1 cellular context compared by ENCODE assay signal in the genomic region with DNA sequence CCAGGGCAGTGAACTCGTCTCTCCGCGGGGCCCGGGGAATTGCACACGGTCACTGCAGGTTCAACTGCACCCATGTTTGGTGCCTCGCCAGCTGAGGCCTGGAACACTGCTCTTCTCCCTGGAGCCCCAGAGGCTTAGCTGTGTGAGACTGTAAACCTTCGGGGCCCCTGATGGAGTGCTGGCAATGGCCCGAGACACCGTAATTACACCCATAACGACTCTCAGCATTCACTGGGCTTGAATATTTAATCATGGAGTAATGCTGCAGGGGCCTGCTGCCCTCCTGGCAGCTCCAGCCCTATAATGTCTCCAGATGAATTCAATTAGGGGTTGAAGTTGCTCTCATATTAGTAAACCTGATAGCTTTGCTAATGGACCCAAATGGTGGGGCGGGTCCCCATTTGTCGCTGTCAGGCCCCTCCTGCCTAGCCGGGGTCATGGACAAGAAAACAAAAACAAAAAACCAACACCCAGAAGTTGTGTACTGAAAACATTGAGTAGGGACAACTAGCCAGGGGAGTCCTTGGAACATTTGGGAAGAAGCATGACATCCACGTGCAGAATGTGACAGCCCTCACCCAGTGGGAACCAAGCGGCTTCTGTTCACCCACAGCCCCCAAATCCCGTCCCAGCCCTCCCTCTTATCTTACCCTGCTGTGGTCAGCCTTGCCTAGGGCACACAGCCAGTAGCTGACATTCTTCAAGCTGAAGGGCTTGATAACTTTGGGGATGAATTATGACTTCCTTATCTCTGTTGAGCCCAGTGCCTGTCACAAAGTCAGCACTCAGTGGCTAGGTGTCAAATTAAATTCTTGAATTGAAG.
TF ChIP-seq lines count a peak whose summit lies in the region.

No MANE protein-coding gene starts in this region.

TF ChIP-seq in K562, 482 proteins besides CTCF, POLR2A, EP300 and RAD21 (continued from another document):
- TF ChIP-seq, protein P1, sequence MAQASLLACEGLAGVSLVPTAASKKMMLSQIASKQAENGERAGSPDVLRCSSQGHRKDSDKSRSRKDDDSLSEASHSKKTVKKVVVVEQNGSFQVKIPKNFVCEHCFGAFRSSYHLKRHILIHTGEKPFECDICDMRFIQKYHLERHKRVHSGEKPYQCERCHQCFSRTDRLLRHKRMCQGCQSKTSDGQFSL (CRISPR knock-in tag; IDR thresholded peaks at IDR 0.05) = no peak
- TF ChIP-seq, protein P1 (tag; IDR thresholded peaks at IDR 0.05) = no peak
- peak; percentile 67 for TF ChIP-seq MXI1 (IDR thresholded peaks at IDR 0.05; ENCODE audit: low read depth, low read length)
- TF ChIP-seq TRIM28 (IDR thresholded peaks at IDR 0.05) = 0 out of 2 replicates have a peak, but pooled peaks have one; percentile 52
- TF ChIP-seq GABPB1 (CRISPR knock-in tag; IDR thresholded peaks at IDR 0.05) = no peak
- TF ChIP-seq PRMT5 (CRISPR knock-in tag; IDR thresholded peaks at IDR 0.05) = no peak
- TF ChIP-seq ZNF444 (CRISPR knock-in tag; IDR thresholded peaks at IDR 0.05) = no peak
- peak; percentile 18; the same call in 1 of the 2 replicates for TF ChIP-seq ZNF263 (CRISPR knock-in tag; IDR thresholded peaks at IDR 0.05; ENCODE audit: borderline replicate concordance)
- TF ChIP-seq ATF1 (CRISPR knock-in tag; IDR thresholded peaks at IDR 0.05) = no peak
- peak; percentile 68; the same call in 1 of the 2 replicates for TF ChIP-seq ATF1 (tag; IDR thresholded peaks at IDR 0.05)
- peak; percentile 87 for TF ChIP-seq JUND (IDR thresholded peaks at IDR 0.05; ENCODE audit: borderline replicate concordance, low read depth, low read length)
- peak; percentile 61; the same call in 1 of the 3 replicates for TF ChIP-seq JUND (tag; IDR thresholded peaks at IDR 0.05; ENCODE audit: borderline replicate concordance, low read depth, low read length)
- TF ChIP-seq, protein P2, sequence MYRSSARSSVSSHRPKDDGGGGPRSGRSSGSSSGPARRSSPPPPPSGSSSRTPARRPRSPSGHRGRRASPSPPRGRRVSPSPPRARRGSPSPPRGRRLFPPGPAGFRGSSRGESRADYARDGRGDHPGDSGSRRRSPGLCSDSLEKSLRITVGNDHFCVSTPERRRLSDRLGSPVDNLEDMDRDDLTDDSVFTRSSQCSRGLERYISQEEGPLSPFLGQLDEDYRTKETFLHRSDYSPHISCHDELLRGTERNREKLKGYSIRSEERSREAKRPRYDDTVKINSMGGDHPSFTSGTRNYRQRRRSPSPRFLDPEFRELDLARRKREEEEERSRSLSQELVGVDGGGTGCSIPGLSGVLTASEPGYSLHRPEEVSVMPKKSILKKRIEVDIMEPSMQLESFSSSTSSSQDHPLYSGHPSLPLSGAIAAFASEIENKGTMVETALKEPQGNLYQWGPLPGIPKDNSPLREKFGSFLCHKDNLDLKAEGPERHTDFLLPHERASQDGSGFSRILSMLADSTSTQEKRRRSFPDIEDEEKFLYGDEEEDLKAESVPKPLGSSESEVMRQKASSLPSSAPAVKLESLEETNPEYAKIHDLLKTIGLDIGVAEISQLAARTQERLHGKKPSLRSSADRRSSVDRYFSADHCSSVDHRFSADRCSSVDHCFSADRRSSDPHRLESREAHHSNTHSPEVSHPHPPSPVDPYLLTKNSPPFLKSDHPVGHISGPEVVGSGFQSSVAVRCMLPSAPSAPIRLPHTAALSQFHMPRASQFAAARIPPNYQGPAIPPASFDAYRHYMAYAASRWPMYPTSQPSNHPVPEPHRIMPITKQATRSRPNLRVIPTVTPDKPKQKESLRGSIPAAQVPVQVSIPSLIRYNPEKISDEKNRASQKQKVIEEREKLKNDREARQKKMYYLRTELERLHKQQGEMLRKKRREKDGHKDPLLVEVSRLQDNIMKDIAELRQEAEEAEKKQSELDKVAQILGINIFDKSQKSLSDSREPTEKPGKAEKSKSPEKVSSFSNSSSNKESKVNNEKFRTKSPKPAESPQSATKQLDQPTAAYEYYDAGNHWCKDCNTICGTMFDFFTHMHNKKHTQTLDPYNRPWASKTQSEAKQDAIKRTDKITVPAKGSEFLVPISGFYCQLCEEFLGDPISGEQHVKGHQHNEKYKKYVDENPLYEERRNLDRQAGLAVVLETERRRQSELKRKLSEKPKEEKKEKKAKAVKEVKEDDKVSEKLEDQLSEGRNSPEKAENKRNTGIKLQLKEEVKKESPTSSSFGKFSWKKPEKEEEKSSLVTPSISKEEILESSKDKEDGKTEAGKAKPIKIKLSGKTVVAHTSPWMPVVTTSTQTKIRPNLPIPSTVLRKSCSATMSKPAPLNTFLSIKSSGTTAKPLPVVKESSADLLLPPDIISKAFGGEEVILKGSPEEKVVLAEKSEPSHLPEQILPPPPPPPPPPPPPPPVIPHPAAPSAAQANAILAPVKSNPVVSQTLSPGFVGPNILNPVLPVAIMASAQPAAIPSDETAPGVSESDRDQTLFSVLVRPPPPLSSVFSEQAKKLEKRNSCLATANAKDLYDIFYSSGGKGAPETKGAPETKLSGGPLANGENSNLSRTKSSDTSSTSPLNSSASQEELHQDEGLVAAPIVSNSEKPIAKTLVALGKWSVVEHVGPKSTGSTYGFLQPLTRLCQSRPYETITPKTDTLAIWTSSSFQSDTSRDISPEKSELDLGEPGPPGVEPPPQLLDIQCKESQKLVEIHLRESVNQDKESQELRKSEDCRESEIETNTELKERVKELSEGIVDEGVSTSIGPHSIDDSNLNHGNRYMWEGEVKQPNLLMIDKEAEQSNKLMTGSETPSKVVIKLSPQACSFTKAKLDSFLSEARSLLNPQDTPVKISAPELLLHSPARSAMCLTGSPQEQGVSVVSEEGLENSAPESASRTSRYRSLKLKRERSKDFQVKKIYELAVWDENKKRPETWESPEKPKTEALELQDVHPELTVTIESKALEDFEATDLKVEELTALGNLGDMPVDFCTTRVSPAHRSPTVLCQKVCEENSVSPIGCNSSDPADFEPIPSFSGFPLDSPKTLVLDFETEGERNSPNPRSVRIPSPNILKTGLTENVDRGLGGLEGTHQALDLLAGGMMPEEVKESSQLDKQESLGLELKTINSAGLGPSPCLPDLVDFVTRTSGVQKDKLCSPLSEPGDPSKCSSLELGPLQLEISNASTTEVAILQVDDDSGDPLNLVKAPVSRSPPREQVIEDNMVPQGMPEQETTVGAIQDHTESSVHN (IDR thresholded peaks at IDR 0.05; ENCODE audit: borderline replicate concordance in 1 of 2, low read depth in 1 of 2) = peak in 1 of 2 experiments; percentile 81; a peak in 2 of 4 replicates
- TF ChIP-seq HEY1 (CRISPR knock-in tag; IDR thresholded peaks at IDR 0.05; ENCODE audit: borderline replicate concordance) = peak; percentile 90; the same call in 1 of the 2 replicates
- TF ChIP-seq TCF3 (CRISPR knock-in tag; IDR thresholded peaks at IDR 0.05) = peak; percentile 93
- peak; percentile 89 for TF ChIP-seq ZBED1 (IDR thresholded peaks at IDR 0.05)
- TF ChIP-seq HIVEP1 (CRISPR knock-in tag; IDR thresholded peaks at IDR 0.05) = 0 out of 2 replicates have a peak, but pooled peaks have one; percentile 17
- peak; percentile 18; the same call in 1 of the 2 replicates for TF ChIP-seq NFIX (CRISPR knock-in tag; IDR thresholded peaks at IDR 0.05; ENCODE audit: low read depth)
- no peak for TF ChIP-seq ASH1L (IDR thresholded peaks at IDR 0.05; ENCODE audit: borderline replicate concordance, low read depth, partially characterized antibody)
- no peak for TF ChIP-seq ZNF717 (CRISPR knock-in tag; IDR thresholded peaks at IDR 0.05)
- TF ChIP-seq, protein P3, sequence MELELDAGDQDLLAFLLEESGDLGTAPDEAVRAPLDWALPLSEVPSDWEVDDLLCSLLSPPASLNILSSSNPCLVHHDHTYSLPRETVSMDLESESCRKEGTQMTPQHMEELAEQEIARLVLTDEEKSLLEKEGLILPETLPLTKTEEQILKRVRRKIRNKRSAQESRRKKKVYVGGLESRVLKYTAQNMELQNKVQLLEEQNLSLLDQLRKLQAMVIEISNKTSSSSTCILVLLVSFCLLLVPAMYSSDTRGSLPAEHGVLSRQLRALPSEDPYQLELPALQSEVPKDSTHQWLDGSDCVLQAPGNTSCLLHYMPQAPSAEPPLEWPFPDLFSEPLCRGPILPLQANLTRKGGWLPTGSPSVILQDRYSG (tag; conservative IDR thresholded peaks at IDR 0.05; ENCODE audit: low read depth) = no peak
- no peak for TF ChIP-seq RFX7 (CRISPR knock-in tag; IDR thresholded peaks at IDR 0.05)
- TF ChIP-seq BCOR (IDR thresholded peaks at IDR 0.05) = peak; percentile 90
- TF ChIP-seq ZKSCAN1 (IDR thresholded peaks at IDR 0.05; ENCODE audit: low read depth, low read length) = peak; percentile 43; the same call in 1 of the 2 replicates
- TF ChIP-seq, protein P4, sequence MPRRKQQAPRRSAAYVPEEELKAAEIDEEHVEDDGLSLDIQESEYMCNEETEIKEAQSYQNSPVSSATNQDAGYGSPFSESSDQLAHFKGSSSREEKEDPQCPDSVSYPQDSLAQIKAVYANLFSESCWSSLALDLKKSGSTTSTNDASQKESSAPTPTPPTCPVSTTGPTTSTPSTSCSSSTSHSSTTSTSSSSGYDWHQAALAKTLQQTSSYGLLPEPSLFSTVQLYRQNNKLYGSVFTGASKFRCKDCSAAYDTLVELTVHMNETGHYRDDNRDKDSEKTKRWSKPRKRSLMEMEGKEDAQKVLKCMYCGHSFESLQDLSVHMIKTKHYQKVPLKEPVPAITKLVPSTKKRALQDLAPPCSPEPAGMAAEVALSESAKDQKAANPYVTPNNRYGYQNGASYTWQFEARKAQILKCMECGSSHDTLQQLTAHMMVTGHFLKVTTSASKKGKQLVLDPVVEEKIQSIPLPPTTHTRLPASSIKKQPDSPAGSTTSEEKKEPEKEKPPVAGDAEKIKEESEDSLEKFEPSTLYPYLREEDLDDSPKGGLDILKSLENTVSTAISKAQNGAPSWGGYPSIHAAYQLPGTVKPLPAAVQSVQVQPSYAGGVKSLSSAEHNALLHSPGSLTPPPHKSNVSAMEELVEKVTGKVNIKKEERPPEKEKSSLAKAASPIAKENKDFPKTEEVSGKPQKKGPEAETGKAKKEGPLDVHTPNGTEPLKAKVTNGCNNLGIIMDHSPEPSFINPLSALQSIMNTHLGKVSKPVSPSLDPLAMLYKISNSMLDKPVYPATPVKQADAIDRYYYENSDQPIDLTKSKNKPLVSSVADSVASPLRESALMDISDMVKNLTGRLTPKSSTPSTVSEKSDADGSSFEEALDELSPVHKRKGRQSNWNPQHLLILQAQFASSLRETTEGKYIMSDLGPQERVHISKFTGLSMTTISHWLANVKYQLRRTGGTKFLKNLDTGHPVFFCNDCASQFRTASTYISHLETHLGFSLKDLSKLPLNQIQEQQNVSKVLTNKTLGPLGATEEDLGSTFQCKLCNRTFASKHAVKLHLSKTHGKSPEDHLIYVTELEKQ (CRISPR knock-in tag; IDR thresholded peaks at IDR 0.05) = 0 out of 2 replicates have a peak, but pooled peaks have one; percentile 53
- peak; percentile 81 for TF ChIP-seq PHB2 (IDR thresholded peaks at IDR 0.05; ENCODE audit: low read depth)
- peak; percentile 88 for TF ChIP-seq MTA3 (IDR thresholded peaks at IDR 0.05; ENCODE audit: borderline replicate concordance)
- 0 out of 2 replicates have a peak, but pooled peaks have one; percentile 39 for TF ChIP-seq ETV5 (CRISPR knock-in tag; IDR thresholded peaks at IDR 0.05; ENCODE audit: low read depth)
- no peak for TF ChIP-seq RBM17 (IDR thresholded peaks at IDR 0.05; ENCODE audit: borderline replicate concordance, low read depth, low read length)
- peak; percentile 98 for TF ChIP-seq SMARCE1 (IDR thresholded peaks at IDR 0.05)
- peak; percentile 100 for TF ChIP-seq MEIS2 (IDR thresholded peaks at IDR 0.05; ENCODE audit: partially characterized antibody)
- TF ChIP-seq ELF1 (tag; IDR thresholded peaks at IDR 0.05) = no peak
- TF ChIP-seq, protein P5, sequence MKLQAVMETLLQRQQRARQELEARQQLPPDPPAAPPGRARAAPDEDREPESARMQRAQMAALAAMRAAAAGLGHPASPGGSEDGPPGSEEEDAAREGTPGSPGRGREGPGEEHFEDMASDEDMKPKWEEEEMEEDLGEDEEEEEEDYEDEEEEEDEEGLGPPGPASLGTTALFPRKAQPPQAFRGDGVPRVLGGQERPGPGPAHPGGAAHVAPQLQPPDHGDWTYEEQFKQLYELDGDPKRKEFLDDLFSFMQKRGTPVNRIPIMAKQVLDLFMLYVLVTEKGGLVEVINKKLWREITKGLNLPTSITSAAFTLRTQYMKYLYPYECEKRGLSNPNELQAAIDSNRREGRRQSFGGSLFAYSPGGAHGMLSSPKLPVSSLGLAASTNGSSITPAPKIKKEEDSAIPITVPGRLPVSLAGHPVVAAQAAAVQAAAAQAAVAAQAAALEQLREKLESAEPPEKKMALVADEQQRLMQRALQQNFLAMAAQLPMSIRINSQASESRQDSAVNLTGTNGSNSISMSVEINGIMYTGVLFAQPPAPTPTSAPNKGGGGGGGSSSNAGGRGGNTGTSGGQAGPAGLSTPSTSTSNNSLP (IDR thresholded peaks at IDR 0.05; ENCODE audit: borderline replicate concordance, low read depth, low read length) = peak; percentile 76; the same call in 1 of the 2 replicates
- TF ChIP-seq RAD51 (IDR thresholded peaks at IDR 0.05; ENCODE audit: borderline replicate concordance, low read depth) = peak; percentile 26; the same call in 1 of the 2 replicates
- peak; percentile 1; the same call in 1 of the 2 replicates for TF ChIP-seq MAFF (IDR thresholded peaks at IDR 0.05; ENCODE audit: low read length)
- TF ChIP-seq SIRT6 (IDR thresholded peaks at IDR 0.05; ENCODE audit: low read depth, low read length) = no peak
- peak; percentile 85 to 87; a peak in 3 of 4 replicates for TF ChIP-seq ARNT (IDR thresholded peaks at IDR 0.05)
- peak; percentile 92 for TF ChIP-seq FOXM1 (IDR thresholded peaks at IDR 0.05; ENCODE audit: low read depth)
- no peak for TF ChIP-seq FOXM1 (CRISPR knock-in tag; IDR thresholded peaks at IDR 0.05; ENCODE audit: low read depth)
- 0 out of 2 replicates have a peak, but pooled peaks have one; percentile 42 for TF ChIP-seq TOE1 (IDR thresholded peaks at IDR 0.05; ENCODE audit: borderline replicate concordance)
- no peak for TF ChIP-seq TOE1 (CRISPR knock-in tag; IDR thresholded peaks at IDR 0.05; ENCODE audit: borderline replicate concordance, low read depth)
- no peak for TF ChIP-seq SPI1 (IDR thresholded peaks at IDR 0.05; ENCODE audit: borderline replicate concordance, low read depth, low read length)
- TF ChIP-seq ZNF551 (CRISPR knock-in tag; IDR thresholded peaks at IDR 0.05) = no peak
- TF ChIP-seq TAF1 (IDR thresholded peaks at IDR 0.05; ENCODE audit: control insufficient read depth, extremely low read depth, insufficient read depth, low read length, severe bottlenecking) = peak; percentile 37
- peak in 1 of 2 experiments; percentile 16; a peak in 2 of 4 replicates for TF ChIP-seq FOXK2 (conservative IDR thresholded peaks at IDR 0.05 in 1 of 2, IDR thresholded peaks at IDR 0.05 in 1 of 2; ENCODE audit: low read depth in 2 of 2)
- TF ChIP-seq ARID1B (IDR thresholded peaks at IDR 0.05) = peak; percentile 99
- TF ChIP-seq MTA2 (IDR thresholded peaks at IDR 0.05; ENCODE audit: low read depth) = peak; percentile 95
